In the genomic region with DNA sequence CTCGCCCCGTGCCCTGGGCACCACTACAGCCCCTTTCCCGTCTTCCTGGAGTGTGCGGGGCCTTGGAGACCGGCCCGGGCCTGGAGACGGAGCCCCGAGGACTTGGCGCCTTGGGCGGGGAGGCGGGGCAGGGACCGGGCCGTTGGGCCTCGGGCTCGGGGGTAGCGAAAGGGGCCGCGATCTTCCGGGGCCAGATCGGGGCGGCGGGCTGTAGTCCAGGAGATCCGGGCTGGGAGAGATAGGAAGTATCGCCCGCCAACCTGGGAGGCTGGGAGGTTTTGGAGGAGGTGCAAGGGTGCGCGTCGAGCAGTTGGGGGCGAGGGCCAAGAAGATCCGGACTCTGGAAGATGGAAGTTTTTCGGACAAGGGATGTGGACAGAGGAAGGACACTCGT, we compare ENCODE assay signal across 8 cellular contexts. TPM values are rescaled to one million over a fixed set of nuclear protein-coding genes. Genes with fewer than 3 reads are reported as not detected.
DNase-seq lines count a peak whose midpoint lies in the region; ATAC-seq lines count a peak whose summit lies in the region.

No MANE protein-coding gene starts in this region.

- peak overlapping the region; percentile 95 for H3K4me3 ChIP-seq in HUES6 (ENCODE audit: low read depth, low read length)
- peak overlapping the region; percentile 84 for H3K4me3 ChIP-seq in right cardiac atrium (ENCODE audit: low read length)
- peak overlapping the region; percentile 92 for H3K4me3 ChIP-seq in skeletal muscle cell (ENCODE audit: low read depth, low read length)

- no peaks in the 10 kb centered on the region for H3K27me3 Mint-ChIP-seq in activated naive CD4-positive, alpha-beta T cell treated with anti-CD3 and anti-CD28 coated beads, Interleukin-2, amount 50 U/mL, for 24 hours

- DNase-seq in GM04503 (ENCODE audit: low read depth) (peak; percentile 4), right cardiac atrium (peak; percentile 47 to 79 (median 75)), skeletal muscle cell (ENCODE audit: low read depth) (no peak), NCI-H748 treated with DMSO at 0.1 percent for 48 hours (lab: John Stamatoyannopoulos, UW) (no peak), NCI-H1694 treated with DMSO at 0.1 percent for 48 hours (lab: John Stamatoyannopoulos, UW) (no peak)

- H3K27ac ChIP-seq in HUES6 (ENCODE audit: low read depth, low read length) (peak overlapping the region; percentile 74), right cardiac atrium (ENCODE audit: low read length) (peak overlapping the region; percentile 39)

- H3K27ac Mint-ChIP-seq in activated naive CD4-positive, alpha-beta T cell treated with anti-CD3 and anti-CD28 coated beads, Interleukin-2, amount 50 U/mL, for 24 hours, result peak overlapping the region; percentile 67

- peak; percentile 36 for ATAC-seq in GM21576 (IDR thresholded peaks at IDR 0.05; ENCODE audit: unreplicated experiment)
- ATAC-seq in right cardiac atrium, result no peak

- WGBS in right cardiac atrium, result under 1% methylated on average over 32 of the region's 32 CpGs

- H3K27me3 ChIP-seq in HUES6 (ENCODE audit: control insufficient read depth, insufficient read depth, low read length) (no peaks in the 10 kb centered on the region), right cardiac atrium (ENCODE audit: control insufficient read depth, insufficient read depth) (no peaks in the 10 kb centered on the region)

- peaks cover 54% of the 10 kb centered on the region for H3K4me1 Mint-ChIP-seq in activated naive CD4-positive, alpha-beta T cell treated with anti-CD3 and anti-CD28 coated beads, Interleukin-2, amount 50 U/mL, for 24 hours

- peak overlapping the region; percentile 90 for H3K9ac ChIP-seq in HUES6 (ENCODE audit: low read length)

- H3K4me3 Mint-ChIP-seq in activated naive CD4-positive, alpha-beta T cell treated with anti-CD3 and anti-CD28 coated beads, Interleukin-2, amount 50 U/mL, for 24 hours, result peak overlapping the region; percentile 98

- H3K36me3 Mint-ChIP-seq in activated naive CD4-positive, alpha-beta T cell treated with anti-CD3 and anti-CD28 coated beads, Interleukin-2, amount 50 U/mL, for 24 hours, result peaks cover 3% of the 10 kb centered on the region

- H3K4me1 ChIP-seq in HUES6 (ENCODE audit: control insufficient read depth, insufficient read depth, low read length), result no peaks in the 10 kb centered on the region
- H3K4me1 ChIP-seq in right cardiac atrium (ENCODE audit: control insufficient read depth, insufficient read depth, low read length), result peaks cover 3% of the 10 kb centered on the region

- H3K9me3 ChIP-seq in HUES6 (ENCODE audit: control insufficient read depth, insufficient read depth, low read depth, low read length) (no peaks in the 10 kb centered on the region), right cardiac atrium (ENCODE audit: control insufficient read depth, low read length) (no peaks in the 10 kb centered on the region)

- H3K36me3 ChIP-seq in HUES6 (ENCODE audit: control insufficient read depth, insufficient read depth, low read length), result no peaks in the 10 kb centered on the region

- intact Hi-C loops in right cardiac atrium (cut with DNase I), result no loop called here

- H3K9me3 Mint-ChIP-seq in activated naive CD4-positive, alpha-beta T cell treated with anti-CD3 and anti-CD28 coated beads, Interleukin-2, amount 50 U/mL, for 24 hours, result no peaks in the 10 kb centered on the region

RNA-seq across cellular contexts. Expression of gene RTF1, which starts 0.5 kb away (rescaled TPM):
- 10 to 100 TPM; 22.3 to 25.0 (median 23.1) TPM for total RNA-seq in right cardiac atrium
- polyA plus RNA-seq in right cardiac atrium, result 14.1 TPM

RNA-seq across cellular contexts. Expression of gene NDUFAF1, which starts 15.1 kb away (rescaled TPM):
- total RNA-seq in right cardiac atrium, result 10 to 100 TPM; 19.7 to 35.1 (median 26.6) TPM
- 65.9 TPM for polyA plus RNA-seq in right cardiac atrium

Comparison
In these comparisons a context has a peak if more than half of its experiments do, and no peak if none do; other contexts are left out.
1. DNase-seq: peak in GM04503 (single experiment) and right cardiac atrium (3 of 3); none in skeletal muscle cell (single experiment), NCI-H748 treated with DMSO at 0.1 percent for 48 hours (single experiment) and NCI-H1694 treated with DMSO at 0.1 percent for 48 hours (single experiment).
2. Peak in every context shown above with its lines, with median percentiles within 50 percentile points of each other: H3K4me3 ChIP-seq.